ENCODE assay signal across 15 cellular contexts in genomic region chr3:52270252-52270754, GRCh38. TPM values are rescaled to one million over a fixed set of nuclear protein-coding genes. Genes with fewer than 3 reads are reported as not detected.
DNase-seq lines count a peak whose midpoint lies in the region; ATAC-seq and TF ChIP-seq lines count a peak whose summit lies in the region.
"Had no signal": no experiment of that assay in that cellular context is flagged by ENCODE, and none has a peak within 500 bp of the region (broad histone marks: within the 10 kb centered on the region; RNA-seq: fewer than 3 reads in every experiment).

No MANE protein-coding gene starts in this region.

- peaks cover 88% of the 10 kb centered on the region for H4K20me1 ChIP-seq in hepatocyte (ENCODE audit: insufficient read depth, poor library complexity, severe bottlenecking)

- TF ChIP-seq CTCF in hepatocyte (IDR thresholded peaks at IDR 0.05; ENCODE audit: poor library complexity), result no peak

- no peak for DNase-seq in activated CD4-positive, alpha-beta T cell treated with anti-CD3 and anti-CD28 coated beads for 36 hours
- no peak for DNase-seq in activated CD4-positive, alpha-beta T cell treated with anti-CD3 and anti-CD28 coated beads, Interleukin-2, amount 50 U/mL, for 1 hour
- DNase-seq in hepatocyte (ENCODE audit: low spot score) (no peak), NK-92 (lab: John Stamatoyannopoulos, UW; ENCODE audit: unreplicated experiment) (no peak), NCI-H2107 (lab: John Stamatoyannopoulos, UW) (no peak)
- DNase-seq: ACHN; activated CD8-positive, alpha-beta memory T cell treated with anti-CD3 and anti-CD28 coated beads for 24 hours; effector CD8-positive, alpha-beta T cell; NCI-H1436; stimulated activated CD4-positive, alpha-beta T cell treated with anti-CD3 and anti-CD28 coated beads, Interleukin-12 subunit alpha, Interleukin-12 subunit beta, amount 100 ng/mL, for 4 hours had no signal

- H2AFZ ChIP-seq in hepatocyte, result no peak overlapping the region

- no peaks in the 10 kb centered on the region for H3K9me3 Mint-ChIP-seq in activated CD4-positive, alpha-beta T cell treated with anti-CD3 and anti-CD28 coated beads for 36 hours (ENCODE audit: low read depth)
- no peaks in the 10 kb centered on the region for H3K9me3 Mint-ChIP-seq in activated naive CD8-positive, alpha-beta T cell (ENCODE audit: low read depth)
- H3K9me3 Mint-ChIP-seq in stimulated activated memory B cell treated with anti-CD40 and anti-IgM and Interleukin-4, amounts not matched to agents 10 μg/mL and 1 μg/mL and 100 μg/mL, for 72 hours, result no peaks in the 10 kb centered on the region
- H3K9me3 Mint-ChIP-seq: type B pancreatic cell had no signal

- H3K27ac ChIP-seq in hepatocyte, result peak overlapping the region; percentile 58

- peaks cover 16% of the 10 kb centered on the region for H3K4me1 ChIP-seq in hepatocyte (ENCODE audit: insufficient read depth)

- H3K4me1 Mint-ChIP-seq in activated CD4-positive, alpha-beta T cell treated with anti-CD3 and anti-CD28 coated beads for 36 hours, result peaks cover 85% of the 10 kb centered on the region
- peaks cover 87% of the 10 kb centered on the region for H3K4me1 Mint-ChIP-seq in activated naive CD8-positive, alpha-beta T cell (ENCODE audit: low read depth)
- H3K4me1 Mint-ChIP-seq in stimulated activated memory B cell treated with anti-CD40 and anti-IgM and Interleukin-4, amounts not matched to agents 10 μg/mL and 1 μg/mL and 100 μg/mL, for 72 hours, result peaks cover 69% of the 10 kb centered on the region

- peaks cover 100% of the 10 kb centered on the region for H3K79me2 ChIP-seq in hepatocyte

- no peaks in the 10 kb centered on the region for H3K9me2 ChIP-seq in hepatocyte (replicated peaks; ENCODE audit: insufficient read depth)

- H3K4me2 ChIP-seq in hepatocyte, result no peak overlapping the region

- peak overlapping the region; percentile 99 for H3K4me3 Mint-ChIP-seq in activated CD4-positive, alpha-beta T cell treated with anti-CD3 and anti-CD28 coated beads for 36 hours
- H3K4me3 Mint-ChIP-seq in activated naive CD8-positive, alpha-beta T cell, result peak overlapping the region; percentile 99
- peak overlapping the region; percentile 21 for H3K4me3 Mint-ChIP-seq in stimulated activated memory B cell treated with anti-CD40 and anti-IgM and Interleukin-4, amounts not matched to agents 10 μg/mL and 1 μg/mL and 100 μg/mL, for 72 hours
- H3K4me3 Mint-ChIP-seq: type B pancreatic cell had no signal

- no peaks in the 10 kb centered on the region for H3K27me3 ChIP-seq in hepatocyte

- no peaks in the 10 kb centered on the region for H3K27me3 Mint-ChIP-seq in activated CD4-positive, alpha-beta T cell treated with anti-CD3 and anti-CD28 coated beads for 36 hours
- no peaks in the 10 kb centered on the region for H3K27me3 Mint-ChIP-seq in activated naive CD8-positive, alpha-beta T cell
- H3K27me3 Mint-ChIP-seq in stimulated activated memory B cell treated with anti-CD40 and anti-IgM and Interleukin-4, amounts not matched to agents 10 μg/mL and 1 μg/mL and 100 μg/mL, for 72 hours, result no peaks in the 10 kb centered on the region
- H3K27me3 Mint-ChIP-seq: type B pancreatic cell had no signal

- no peaks in the 10 kb centered on the region for H3K36me3 ChIP-seq in hepatocyte (replicated peaks; ENCODE audit: insufficient read depth, low read depth)

- H3K36me3 Mint-ChIP-seq in activated CD4-positive, alpha-beta T cell treated with anti-CD3 and anti-CD28 coated beads for 36 hours (ENCODE audit: low read depth), result peaks cover 90% of the 10 kb centered on the region
- H3K36me3 Mint-ChIP-seq in activated naive CD8-positive, alpha-beta T cell, result peaks cover 25% of the 10 kb centered on the region
- H3K36me3 Mint-ChIP-seq in stimulated activated memory B cell treated with anti-CD40 and anti-IgM and Interleukin-4, amounts not matched to agents 10 μg/mL and 1 μg/mL and 100 μg/mL, for 72 hours, result peaks cover 40% of the 10 kb centered on the region

- H3K9me3 ChIP-seq in hepatocyte (ENCODE audit: low read depth), result no peaks in the 10 kb centered on the region

- intact Hi-C loops in activated CD4-positive, alpha-beta T cell treated with anti-CD3 and anti-CD28 coated beads for 36 hours (cut with DNase I, micrococcal nuclease), result loop anchor here (1.0 to 10.0 kb wide), 5 partner anchors 17 to 1656 kb away; partner anchors contain the start of genes CISH (in 1 of the 2), GNL3 (in 1 of the 2), MAPKAPK3 (in 1 of the 2) and PBRM1 (in 1 of the 2)

- no peak overlapping the region for H3K4me3 ChIP-seq in hepatocyte

- CTCF ChIA-PET in activated CD4-positive, alpha-beta T cell treated with anti-CD3 and anti-CD28 coated beads for 36 hours (lab: Charles Lee), result interaction anchor here (0.5 to 2.2 kb wide), 9 partner anchors 24 to 68 kb away, joined by 3 to 12 read pairs (median 3); partner anchors contain the start of gene PPM1M

- H3K27ac Mint-ChIP-seq in activated CD4-positive, alpha-beta T cell treated with anti-CD3 and anti-CD28 coated beads for 36 hours, result peak overlapping the region; percentile 93
- H3K27ac Mint-ChIP-seq in activated naive CD8-positive, alpha-beta T cell, result peak overlapping the region; percentile 96
- peak overlapping the region; percentile 74 for H3K27ac Mint-ChIP-seq in stimulated activated memory B cell treated with anti-CD40 and anti-IgM and Interleukin-4, amounts not matched to agents 10 μg/mL and 1 μg/mL and 100 μg/mL, for 72 hours

- WGBS in hepatocyte (ENCODE audit: low lambda C conversion rate, missing lambda C conversion rate), result 78% methylated on average over 9 of the region's 9 CpGs

- POLR2A ChIA-PET in activated CD4-positive, alpha-beta T cell treated with anti-CD3 and anti-CD28 coated beads for 36 hours (lab: Charles Lee), result interaction anchor here (0.6 to 1.8 kb wide), 3 partner anchors 17 to 28 kb away, joined by 3 to 5 read pairs (median 4); no protein-coding TSS in a partner anchor

- ATAC-seq in activated CD4-positive, alpha-beta T cell treated with anti-CD3 and anti-CD28 coated beads for 36 hours, result no peak
- ATAC-seq in stimulated activated memory B cell treated with anti-CD40 and anti-IgM and Interleukin-4, amounts not matched to agents 10 μg/mL and 1 μg/mL and 100 μg/mL, for 72 hours, result no peak
- ATAC-seq in GM19467 (IDR thresholded peaks at IDR 0.05; ENCODE audit: unreplicated experiment), result no peak

RNA-seq across cellular contexts. Expression of gene WDR82, which starts 8.1 kb away (rescaled TPM):
- total RNA-seq in activated CD4-positive, alpha-beta T cell treated with anti-CD3 and anti-CD28 coated beads for 36 hours, result 100 to 1,000 TPM in 1 of 2 experiments, 10 to 100 TPM in 1; 95.2 to 113 TPM
- total RNA-seq in hepatocyte, result 50.9 and 52.1 TPM in 2 replicates
- polyA plus RNA-seq in hepatocyte, result 20.2 and 24.8 TPM in 2 replicates

RNA-seq across cellular contexts. Expression of gene GLYCTK, which starts 17.3 kb away (rescaled TPM):
- total RNA-seq in activated CD4-positive, alpha-beta T cell treated with anti-CD3 and anti-CD28 coated beads for 36 hours, result 10 to 100 TPM; 13.3 to 18.8 TPM
- 112 and 116 TPM in 2 replicates for total RNA-seq in hepatocyte
- 95.5 and 110 TPM in 2 replicates for polyA plus RNA-seq in hepatocyte

RNA-seq across cellular contexts. Expression of gene PPM1M, which starts 24.7 kb away (rescaled TPM):
- total RNA-seq in activated CD4-positive, alpha-beta T cell treated with anti-CD3 and anti-CD28 coated beads for 36 hours, result 10 to 100 TPM; 52.9 to 59.2 TPM
- total RNA-seq in hepatocyte, result 6.2 and 8.0 TPM in 2 replicates
- 8.4 and 10.7 TPM in 2 replicates for polyA plus RNA-seq in hepatocyte

RNA-seq across cellular contexts. Expression of gene TWF2, which starts 31.3 kb away (rescaled TPM):
- 10 to 100 TPM; 85.0 to 93.5 TPM for total RNA-seq in activated CD4-positive, alpha-beta T cell treated with anti-CD3 and anti-CD28 coated beads for 36 hours
- 52.5 and 59.1 TPM in 2 replicates for total RNA-seq in hepatocyte
- 45.7 and 47.4 TPM in 2 replicates for polyA plus RNA-seq in hepatocyte

RNA-seq across cellular contexts. Expression of gene TLR9, which starts 44.9 kb away (rescaled TPM):
- under 1 TPM; 0.59 to 0.74 TPM for total RNA-seq in activated CD4-positive, alpha-beta T cell treated with anti-CD3 and anti-CD28 coated beads for 36 hours
- not detected in 2 replicates for total RNA-seq in hepatocyte
- not detected in 2 replicates for polyA plus RNA-seq in hepatocyte
- total RNA-seq: kidney epithelial cell had no signal

Comparison
In these comparisons a context has a peak if more than half of its experiments do, and no peak if none do; other contexts are left out.
1. H3K4me3 Mint-ChIP-seq: peak in every context shown above with its lines; median percentile 99 in activated CD4-positive, alpha-beta T cell treated with anti-CD3 and anti-CD28 coated beads for 36 hours; 99 in activated naive CD8-positive, alpha-beta T cell; 21 in stimulated activated memory B cell treated with anti-CD40 and anti-IgM and Interleukin-4, amounts not matched to agents 10 μg/mL and 1 μg/mL and 100 μg/mL, for 72 hours.